ENCODE assay signal across 1 cellular context in the genomic region with DNA sequence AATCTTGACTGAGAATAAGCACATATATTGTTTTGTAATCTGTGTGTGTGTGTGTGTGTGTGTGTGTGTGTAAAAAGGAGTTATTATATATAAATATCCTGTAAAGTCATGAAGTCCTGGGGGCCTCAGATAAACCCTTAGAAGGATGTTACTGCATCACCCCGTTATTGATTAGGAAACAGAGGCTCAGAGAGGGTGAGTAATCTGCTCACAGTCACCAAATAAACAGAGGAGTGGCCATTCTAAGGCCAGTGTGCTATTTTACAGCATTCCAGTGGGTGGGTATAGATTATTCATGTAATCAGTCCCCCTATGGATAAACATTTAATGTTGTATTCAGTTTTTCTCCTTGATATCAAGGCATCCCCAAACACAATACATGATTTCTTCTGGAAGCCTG.
TF ChIP-seq lines count a peak whose summit lies in the region.

No MANE protein-coding gene starts in this region.

TF ChIP-seq in SK-N-SH, 30 proteins besides CTCF, POLR2A, EP300 and RAD21 (continued from another document):
- TF ChIP-seq, protein P1, sequence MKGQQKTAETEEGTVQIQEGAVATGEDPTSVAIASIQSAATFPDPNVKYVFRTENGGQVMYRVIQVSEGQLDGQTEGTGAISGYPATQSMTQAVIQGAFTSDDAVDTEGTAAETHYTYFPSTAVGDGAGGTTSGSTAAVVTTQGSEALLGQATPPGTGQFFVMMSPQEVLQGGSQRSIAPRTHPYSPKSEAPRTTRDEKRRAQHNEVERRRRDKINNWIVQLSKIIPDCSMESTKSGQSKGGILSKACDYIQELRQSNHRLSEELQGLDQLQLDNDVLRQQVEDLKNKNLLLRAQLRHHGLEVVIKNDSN (IDR thresholded peaks at IDR 0.05; ENCODE audit: borderline replicate concordance, low read depth): no peak
TF ChIP-seq in SK-N-SH: peak in this region for 0.
